8 cellular contexts compared by ENCODE assay signal in genomic region chr14:30005114-30005698, GRCh38.
DNase-seq lines count a peak whose midpoint lies in the region; ATAC-seq and TF ChIP-seq lines count a peak whose summit lies in the region.

No MANE protein-coding gene starts in this region.

- H3K4me1 ChIP-seq in right atrium auricular region, result no peaks in the 10 kb centered on the region

- DNase-seq in Caki2 (ENCODE audit: low read depth) (peak; percentile 35), HEK293T (ENCODE audit: extremely low spot score) (peak; percentile 43), NCI-H2081 (lab: John Stamatoyannopoulos, UW) (peak; percentile 53 to 74), right atrium auricular region (ENCODE audit: low spot score) (no peak), smooth muscle cell of the brain vasculature (ENCODE audit: low read depth, low spot score) (peak; percentile 23), lower leg skin (ENCODE audit: low spot score in 2 of 2) (no peak)

- WGBS in lower leg skin, 2 donors, result 39 to 40% methylated on average over 6 of the region's 6 CpGs

- no peak overlapping the region for H3K27ac ChIP-seq in right atrium auricular region

- CTCF ChIA-PET in HEK293T (lab: Yijun Ruan, JAX), result interaction anchor here (0.5 kb wide), 1 partner anchor 324 kb away, joined by 3 read pairs; no protein-coding TSS in a partner anchor

- TF ChIP-seq POLR2A in lower leg skin (IDR thresholded peaks at IDR 0.05), result no peak

- ATAC-seq in GM21576 (IDR thresholded peaks at IDR 0.05; ENCODE audit: unreplicated experiment), result no peak

- in situ Hi-C loops in Caki2 (cut with HindIII; ENCODE audit: low pct_unique_long_range_greater_than_20kb, low sequenced_read_pairs), result no loop called here

- no peaks in the 10 kb centered on the region for H3K9me3 ChIP-seq in right atrium auricular region

- TF ChIP-seq CTCF in WI38 (IDR thresholded peaks at IDR 0.05; ENCODE audit: low read depth, low read length) (peak; percentile 63), right atrium auricular region (IDR thresholded peaks at IDR 0.05) (peak; percentile 32 to 81), lower leg skin (IDR thresholded peaks at IDR 0.05) (peak in 1 of 3 donors; percentile 15)

- POLR2A ChIA-PET in HEK293T (lab: Yijun Ruan, JAX), result no interaction called here

- H3K4me3 ChIP-seq in WI38 (ENCODE audit: low read depth, low read length) (no peak overlapping the region), right atrium auricular region (no peak overlapping the region), lower leg skin (ENCODE audit: low read depth, poor library complexity, severe bottlenecking) (no peak overlapping the region)

- no peaks in the 10 kb centered on the region for H3K27me3 ChIP-seq in right atrium auricular region

- intact Hi-C loops in lower leg skin (cut with DNase I; ENCODE audit: low total_unique reads), result no loop called here

- H3K36me3 ChIP-seq in right atrium auricular region, result no peaks in the 10 kb centered on the region

TF ChIP-seq in HEK293T, 16 proteins besides CTCF, POLR2A, EP300 and RAD21:
- TF ChIP-seq HDGF (IDR thresholded peaks at IDR 0.05; ENCODE audit: borderline replicate concordance), result no peak
- no peak for TF ChIP-seq FOXM1 (IDR thresholded peaks at IDR 0.05; ENCODE audit: borderline replicate concordance)
- TF ChIP-seq, protein P1, sequence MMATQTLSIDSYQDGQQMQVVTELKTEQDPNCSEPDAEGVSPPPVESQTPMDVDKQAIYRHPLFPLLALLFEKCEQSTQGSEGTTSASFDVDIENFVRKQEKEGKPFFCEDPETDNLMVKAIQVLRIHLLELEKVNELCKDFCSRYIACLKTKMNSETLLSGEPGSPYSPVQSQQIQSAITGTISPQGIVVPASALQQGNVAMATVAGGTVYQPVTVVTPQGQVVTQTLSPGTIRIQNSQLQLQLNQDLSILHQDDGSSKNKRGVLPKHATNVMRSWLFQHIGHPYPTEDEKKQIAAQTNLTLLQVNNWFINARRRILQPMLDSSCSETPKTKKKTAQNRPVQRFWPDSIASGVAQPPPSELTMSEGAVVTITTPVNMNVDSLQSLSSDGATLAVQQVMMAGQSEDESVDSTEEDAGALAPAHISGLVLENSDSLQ (IDR thresholded peaks at IDR 0.05), result no peak
- TF ChIP-seq SUZ12 (IDR thresholded peaks at IDR 0.05), result no peak
- TF ChIP-seq TARDBP (IDR thresholded peaks at IDR 0.05), result no peak
- no peak for TF ChIP-seq BHLHE40 (IDR thresholded peaks at IDR 0.05; ENCODE audit: borderline replicate concordance)
- no peak for TF ChIP-seq ARNT (IDR thresholded peaks at IDR 0.05)
- no peak for TF ChIP-seq LEF1 (IDR thresholded peaks at IDR 0.05; ENCODE audit: borderline replicate concordance)
- TF ChIP-seq ZNF384 (IDR thresholded peaks at IDR 0.05), result no peak
- no peak for TF ChIP-seq L3MBTL2 (conservative IDR thresholded peaks at IDR 0.05)

Comparison
In these comparisons a context has a peak if more than half of its experiments do, and no peak if none do; other contexts are left out.
1. DNase-seq: peak in Caki2 (single experiment), HEK293T (single experiment), NCI-H2081 (2 of 2) and smooth muscle cell of the brain vasculature (single experiment); none in right atrium auricular region (single experiment) and lower leg skin (0 of 2).